1 cellular context compared by ENCODE assay signal in the genomic region with DNA sequence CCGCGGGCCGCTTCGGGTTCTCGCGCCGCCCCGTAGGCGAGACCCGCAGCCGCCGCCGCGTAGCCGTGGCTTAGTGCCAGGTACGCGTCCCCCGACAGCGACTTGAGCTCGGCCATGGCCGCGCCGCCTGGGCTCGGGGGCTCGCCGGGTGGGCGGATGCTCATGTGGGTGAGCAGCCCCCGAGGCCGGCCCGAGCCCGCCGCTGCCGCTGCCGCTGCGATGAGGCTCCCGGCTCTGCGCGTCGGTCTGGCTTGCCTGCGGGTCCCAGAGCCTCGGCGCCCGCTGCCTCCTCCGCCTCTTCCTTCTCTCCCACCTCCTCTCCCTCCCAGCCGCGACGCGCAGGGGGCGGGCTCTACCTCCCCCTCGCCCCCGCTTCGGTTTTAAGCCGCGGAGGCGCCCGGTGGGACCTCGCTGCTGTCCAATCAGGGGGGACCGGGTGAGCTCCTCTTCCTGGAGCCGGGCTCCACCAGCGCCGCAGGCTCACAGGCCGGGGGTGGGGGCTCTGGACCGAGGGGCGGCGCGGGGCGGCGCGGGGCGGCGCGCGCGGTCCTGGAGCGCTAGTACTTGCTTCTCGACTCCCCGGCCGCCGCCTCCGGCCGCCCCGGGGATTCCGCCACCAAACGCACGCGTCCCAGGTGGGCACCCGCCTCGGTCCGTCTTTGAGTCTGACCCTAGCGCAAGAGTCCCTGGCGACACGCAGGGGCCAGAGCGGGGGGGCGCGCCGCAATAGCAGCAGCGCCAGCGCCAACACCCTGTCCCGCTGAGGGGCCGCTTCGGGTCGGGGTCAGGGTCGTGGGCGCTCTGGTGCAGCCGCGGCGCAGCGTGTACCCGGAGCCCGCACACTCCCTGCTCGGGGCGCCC.
TF ChIP-seq lines count a peak whose summit lies in the region.

A gene (minus strand): TSS at position 354 of the 861 bp plus-strand sequence. CDS start 190 bp downstream, at position 164.

TF ChIP-seq in SK-N-SH, 30 proteins besides CTCF, POLR2A, EP300 and RAD21 (continued from another document):
- TF ChIP-seq, protein P1, sequence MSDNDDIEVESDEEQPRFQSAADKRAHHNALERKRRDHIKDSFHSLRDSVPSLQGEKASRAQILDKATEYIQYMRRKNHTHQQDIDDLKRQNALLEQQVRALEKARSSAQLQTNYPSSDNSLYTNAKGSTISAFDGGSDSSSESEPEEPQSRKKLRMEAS (IDR thresholded peaks at IDR 0.05; ENCODE audit: low read depth), result no peak
- TF ChIP-seq, protein P2, sequence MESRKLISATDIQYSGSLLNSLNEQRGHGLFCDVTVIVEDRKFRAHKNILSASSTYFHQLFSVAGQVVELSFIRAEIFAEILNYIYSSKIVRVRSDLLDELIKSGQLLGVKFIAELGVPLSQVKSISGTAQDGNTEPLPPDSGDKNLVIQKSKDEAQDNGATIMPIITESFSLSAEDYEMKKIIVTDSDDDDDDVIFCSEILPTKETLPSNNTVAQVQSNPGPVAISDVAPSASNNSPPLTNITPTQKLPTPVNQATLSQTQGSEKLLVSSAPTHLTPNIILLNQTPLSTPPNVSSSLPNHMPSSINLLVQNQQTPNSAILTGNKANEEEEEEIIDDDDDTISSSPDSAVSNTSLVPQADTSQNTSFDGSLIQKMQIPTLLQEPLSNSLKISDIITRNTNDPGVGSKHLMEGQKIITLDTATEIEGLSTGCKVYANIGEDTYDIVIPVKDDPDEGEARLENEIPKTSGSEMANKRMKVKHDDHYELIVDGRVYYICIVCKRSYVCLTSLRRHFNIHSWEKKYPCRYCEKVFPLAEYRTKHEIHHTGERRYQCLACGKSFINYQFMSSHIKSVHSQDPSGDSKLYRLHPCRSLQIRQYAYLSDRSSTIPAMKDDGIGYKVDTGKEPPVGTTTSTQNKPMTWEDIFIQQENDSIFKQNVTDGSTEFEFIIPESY (IDR thresholded peaks at IDR 0.05; ENCODE audit: borderline replicate concordance, low read depth), result no peak
- no peak for TF ChIP-seq MXI1 (IDR thresholded peaks at IDR 0.05; ENCODE audit: low read depth, low read length)
